In genomic region chr2:24842081-24843050, GRCh38 we compare ENCODE assay signal across 23 cellular contexts. TPM values are rescaled to one million over a fixed set of nuclear protein-coding genes. Genes with fewer than 3 reads are reported as not detected.
A peak's percentile ranks its signal among the peaks of the same experiment; 100 is the strongest.
DNase-seq lines count a peak whose midpoint lies in the region; ATAC-seq, FAIRE-seq and TF ChIP-seq lines count a peak whose summit lies in the region.
"Had no signal": no experiment of that assay in that cellular context is flagged by ENCODE, and none has a peak within 500 bp of the region (broad histone marks: within the 10 kb centered on the region; RNA-seq: fewer than 3 reads in every experiment).

No MANE protein-coding gene starts in this region.

- no peaks in the 10 kb centered on the region for H3K4me1 ChIP-seq in astrocyte (ENCODE audit: insufficient read depth, low read length)
- no peaks in the 10 kb centered on the region for H3K4me1 ChIP-seq in kidney (ENCODE audit: control insufficient read depth in 1 of 2, insufficient read depth in 1 of 2, low read depth in 1 of 2, low read length in 2 of 2)

- no peak overlapping the region for H3K4me2 ChIP-seq in astrocyte (ENCODE audit: low read length)

- H3K9ac ChIP-seq in astrocyte (ENCODE audit: low read length) (no peak overlapping the region), kidney (ENCODE audit: low read length in 2 of 2) (no peak overlapping the region)

- TF ChIP-seq CTCF in CD14-positive monocyte (IDR thresholded peaks at IDR 0.05) (no peak), astrocyte (IDR thresholded peaks at IDR 0.05; ENCODE audit: insufficient read depth, low read depth, low read length) (no peak), kidney (IDR thresholded peaks at IDR 0.05; ENCODE audit: borderline replicate concordance, extremely low read depth, insufficient read depth) (no peak)

- H4K20me1 ChIP-seq in astrocyte (ENCODE audit: insufficient read depth, low read length), result no peaks in the 10 kb centered on the region

- no peak overlapping the region for H2AFZ ChIP-seq in astrocyte (ENCODE audit: low read depth, low read length)

- FAIRE-seq in astrocyte (lab: Jason Lieb, UNC) (no peak), kidney (lab: Jason Lieb, UNC) (no peak)
- FAIRE-seq: G401.6, GM18507, RCC 7860 had no signal

- H3K36me3 Mint-ChIP-seq in CD14-positive monocyte, result peaks cover 31 to 38% of the 10 kb centered on the region in 2 donors
- H3K36me3 Mint-ChIP-seq in astrocyte (ENCODE audit: low read depth, unreplicated experiment), result peaks cover 5% of the 10 kb centered on the region

- no peaks in the 10 kb centered on the region for H3K27me3 Mint-ChIP-seq in CD14-positive monocyte (ENCODE audit: low read depth in 3 of 3)
- peaks cover 3% of the 10 kb centered on the region for H3K27me3 Mint-ChIP-seq in astrocyte (ENCODE audit: low read depth, unreplicated experiment)
- H3K27me3 Mint-ChIP-seq: CD8-positive, alpha-beta memory T cell; IgD-negative memory B cell had no signal

- H3K36me3 ChIP-seq in astrocyte (ENCODE audit: insufficient read depth, low read length) (no peaks in the 10 kb centered on the region), kidney (ENCODE audit: control insufficient read depth in 1 of 2, insufficient read depth in 2 of 2, low read length in 2 of 2) (no peaks in the 10 kb centered on the region)

- peak; percentile 17 for DNase-seq in CD14-positive monocyte (ENCODE audit: low spot score)
- no peak for DNase-seq in astrocyte (ENCODE audit: low read depth)
- peak; percentile 52 for DNase-seq in kidney
- DNase-seq in sciatic nerve (ENCODE audit: low spot score), result peak; percentile 57
- DNase-seq in NOMO-1 treated with DMSO at 0.1 percent for 48 hours (lab: John Stamatoyannopoulos, UW; ENCODE audit: unreplicated experiment), result no peak
- DNase-seq: AML-193; C1 segment of cervical spinal cord; Calu3; CD8-positive, alpha-beta memory T cell; DMS153; GOT3; NCI-H1105; NCI-H2029 treated with DMSO at 0.1 percent for 48 hours; NCI-H345; OCI-M1; Right ventricle myocardium superior had no signal

- H3K4me1 Mint-ChIP-seq in CD14-positive monocyte (no peaks in the 10 kb centered on the region), astrocyte (ENCODE audit: low read depth, unreplicated experiment) (no peaks in the 10 kb centered on the region)
- H3K4me1 Mint-ChIP-seq: CD8-positive, alpha-beta memory T cell; IgD-negative memory B cell had no signal

- H3K9me3 ChIP-seq in astrocyte (ENCODE audit: insufficient read depth, low read depth, low read length), result no peaks in the 10 kb centered on the region
- no peaks in the 10 kb centered on the region for H3K9me3 ChIP-seq in kidney (ENCODE audit: control insufficient read depth in 1 of 2, low read length in 2 of 2)

- H3K9me3 Mint-ChIP-seq in CD14-positive monocyte (peaks cover 4 to 15% (median 10%) of the 10 kb centered on the region in 7 donors), astrocyte (ENCODE audit: unreplicated experiment) (peaks cover 7% of the 10 kb centered on the region)
- H3K9me3 Mint-ChIP-seq: CD8-positive, alpha-beta memory T cell had no signal

- H3K4me3 Mint-ChIP-seq in CD14-positive monocyte, result no peak overlapping the region
- H3K4me3 Mint-ChIP-seq in astrocyte (ENCODE audit: unreplicated experiment), result no peak overlapping the region
- H3K4me3 Mint-ChIP-seq: CD8-positive, alpha-beta memory T cell; IgD-negative memory B cell had no signal

- no peak overlapping the region for H3K27ac ChIP-seq in astrocyte (ENCODE audit: low read depth, low read length)
- H3K27ac ChIP-seq in kidney (ENCODE audit: low read depth in 2 of 2, low read length in 2 of 2), result no peak overlapping the region

- H3K4me3 ChIP-seq in astrocyte (ENCODE audit: insufficient read depth, low read depth, low read length), result no peak overlapping the region
- no peak overlapping the region for H3K4me3 ChIP-seq in kidney (ENCODE audit: low read length in 2 of 2)

- H3K27me3 ChIP-seq in astrocyte (ENCODE audit: insufficient read depth, low read length), result no peaks in the 10 kb centered on the region

- intact Hi-C loops in CD14-positive monocyte (cut with micrococcal nuclease), result no loop called here
- intact Hi-C loops in kidney (cut with DNase I), result no loop called here
- intact Hi-C loops in sciatic nerve (cut with DNase I), result no loop called here

- H3K27ac Mint-ChIP-seq in CD14-positive monocyte (peak overlapping the region in 1 of 7 donors; percentile 63), astrocyte (ENCODE audit: unreplicated experiment) (peak overlapping the region; percentile 47)

- no peaks in the 10 kb centered on the region for H3K79me2 ChIP-seq in astrocyte (ENCODE audit: insufficient read depth, low read length)

- ATAC-seq in sciatic nerve, result no peak
- no peak for ATAC-seq in HG03039 (IDR thresholded peaks at IDR 0.05; ENCODE audit: unreplicated experiment)
- no peak for ATAC-seq in GM18873 (IDR thresholded peaks at IDR 0.05; ENCODE audit: low FRiP score, unreplicated experiment)
- ATAC-seq: HCT116 had no signal

RNA-seq across cellular contexts. Expression of gene CENPO, which starts 49.1 kb away (rescaled TPM):
- polyA plus RNA-seq in CD14-positive monocyte, result 1 to 10 TPM; 1.6 to 2.3 TPM
- total RNA-seq in astrocyte, result 13.3 and 17.5 TPM in 2 replicates
- total RNA-seq in kidney, result 5.7 TPM
- 1.5 TPM for polyA plus RNA-seq in kidney (ENCODE audit: insufficient read depth, low read depth, low replicate concordance)
- 3.7 TPM for total RNA-seq in sciatic nerve

RNA-seq across cellular contexts. Expression of gene PTRHD1, which starts 49.2 kb away (rescaled TPM):
- polyA plus RNA-seq in CD14-positive monocyte (10 to 100 TPM; 78.6 to 86.2 TPM), kidney (ENCODE audit: insufficient read depth, low read depth, low replicate concordance) (56.4 TPM)
- total RNA-seq in astrocyte (27.2 and 28.7 TPM in 2 replicates), kidney (21.7 TPM), sciatic nerve (14.7 TPM)

Comparison
In these comparisons a context has a peak if more than half of its experiments do, and no peak if none do; other contexts are left out.
1. DNase-seq: peak in CD14-positive monocyte (single experiment), kidney (single experiment) and sciatic nerve (single experiment); none in astrocyte (single experiment) and NOMO-1 treated with DMSO at 0.1 percent for 48 hours (single experiment).